Comparison of ENCODE assay signal across 16 cellular contexts in the genomic region with DNA sequence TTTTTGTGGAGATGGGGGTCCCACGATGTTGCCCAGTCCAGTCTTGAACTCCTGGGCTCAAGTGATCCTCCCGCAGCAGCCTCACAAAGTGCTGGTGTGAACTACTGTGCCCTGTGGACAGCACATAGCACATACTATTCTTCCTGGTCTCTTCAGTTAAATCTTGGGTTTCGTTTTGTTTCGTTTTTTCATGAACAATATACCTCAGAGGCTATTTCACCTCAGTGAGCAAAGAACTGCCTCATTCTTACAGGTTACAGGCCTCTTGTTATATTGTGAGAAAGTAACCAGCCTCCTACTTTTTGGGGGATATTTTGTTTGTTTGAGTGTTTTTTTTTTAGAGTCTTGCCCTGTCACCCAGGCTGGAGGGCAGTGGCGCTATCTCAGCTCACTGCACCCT. TPM values are rescaled to one million over a fixed set of nuclear protein-coding genes. Genes with fewer than 3 reads are reported as not detected.
DNase-seq lines count a peak whose midpoint lies in the region; ATAC-seq and TF ChIP-seq lines count a peak whose summit lies in the region.
"Had no signal": no experiment of that assay in that cellular context is flagged by ENCODE, and none has a peak within 500 bp of the region (broad histone marks: within the 10 kb centered on the region; RNA-seq: fewer than 3 reads in every experiment).

No MANE protein-coding gene starts in this region.

- H3K27ac ChIP-seq in DOHH2 (ENCODE audit: low read depth, low read length): peak overlapping the region; percentile 24
- peak overlapping the region in 2 of 4 donors; percentile 31 to 40 for H3K27ac ChIP-seq in esophagus muscularis mucosa (replicated peaks in 1 of 4)
- H3K27ac ChIP-seq: epithelial cell of prostate, parathyroid adenoma had no signal

- 86% methylated on average over 5 of the region's 5 CpGs for WGBS in esophagus muscularis mucosa

- DNase-seq in GM20000 (ENCODE audit: low spot score) (peak; percentile 83), OCI-M1 (lab: John Stamatoyannopoulos, UW) (peak; percentile 36), mesothelial cell of epicardium (ENCODE audit: low spot score in 2 of 2, unreplicated experiment in 2 of 2) (no peak), HEK293T (ENCODE audit: extremely low spot score) (no peak), esophagus muscularis mucosa (ENCODE audit: extremely low spot score) (no peak), left lobe of liver (ENCODE audit: low spot score) (no peak)
- no peak for DNase-seq in stimulated activated naive CD4-positive, alpha-beta T cell treated with Interleukin-2 at 50 U/mL for 16 hours (lab: John Stamatoyannopoulos, UW)
- DNase-seq: activated naive CD4-positive, alpha-beta T cell treated with Interleukin-2 at 50 U/mL for 16 hours; hypothalamus; Kasumi-1; NCI-H2029 treated with DMSO at 0.1 percent for 48 hours; SIG-M5; stimulated activated CD8-positive, alpha-beta memory T cell treated with anti-CD3 and anti-CD28 coated beads, Interleukin-4, amount 100 ng/mL, for 48 hours had no signal

- H3K36me3 Mint-ChIP-seq in mesothelial cell of epicardium: no peaks in the 10 kb centered on the region

- no peaks in the 10 kb centered on the region for H3K9me3 Mint-ChIP-seq in mesothelial cell of epicardium

- CTCF ChIA-PET in HEK293T (lab: Yijun Ruan, JAX): no interaction called here

- peaks cover 23% of the 10 kb centered on the region for H3K4me1 Mint-ChIP-seq in mesothelial cell of epicardium

- no peaks in the 10 kb centered on the region for H3K9me2 ChIP-seq in DOHH2 (replicated peaks; ENCODE audit: control insufficient read depth, low read length)

- no peaks in the 10 kb centered on the region for H3K79me2 ChIP-seq in DOHH2 (ENCODE audit: control insufficient read depth, low read length)
- H3K79me2 ChIP-seq: parathyroid adenoma had no signal

- no peak for TF ChIP-seq POLR2A in esophagus muscularis mucosa (IDR thresholded peaks at IDR 0.05; ENCODE audit: low read depth)

- no peak for TF ChIP-seq CTCF in DOHH2 (IDR thresholded peaks at IDR 0.05; ENCODE audit: low read depth, low read length, poor library complexity, severe bottlenecking)
- TF ChIP-seq CTCF in GM20000 (IDR thresholded peaks at IDR 0.05; ENCODE audit: extremely low read depth, missing control alignments): no peak
- TF ChIP-seq CTCF in mesothelial cell of epicardium (IDR thresholded peaks at IDR 0.05; ENCODE audit: unreplicated experiment): no peak
- no peak for TF ChIP-seq CTCF in esophagus muscularis mucosa (IDR thresholded peaks at IDR 0.05)

- no peaks in the 10 kb centered on the region for H4K20me1 ChIP-seq in DOHH2 (ENCODE audit: control insufficient read depth, insufficient read depth, low read depth, low read length)

- H3K4me2 ChIP-seq in DOHH2 (ENCODE audit: low read length): peak overlapping the region; percentile 59

- H3F3A ChIP-seq in DOHH2 (ENCODE audit: control insufficient read depth, insufficient read depth): peaks cover 7% of the 10 kb centered on the region; the same call in 1 of the 2 replicates

- H3K9me3 ChIP-seq in DOHH2 (ENCODE audit: control insufficient read depth, insufficient read depth, low read length): no peaks in the 10 kb centered on the region
- H3K9me3 ChIP-seq in esophagus muscularis mucosa: no peaks in the 10 kb centered on the region

- intact Hi-C loops in esophagus muscularis mucosa (cut with DNase I): no loop called here

- H3K4me3 Mint-ChIP-seq in mesothelial cell of epicardium: no peak overlapping the region

- peak overlapping the region; percentile 17 for H3K27ac Mint-ChIP-seq in mesothelial cell of epicardium

- peaks cover 5% of the 10 kb centered on the region for H3K27me3 Mint-ChIP-seq in mesothelial cell of epicardium (ENCODE audit: low read depth)

- no peak for TF ChIP-seq EP300 in esophagus muscularis mucosa (IDR thresholded peaks at IDR 0.05)

- POLR2A ChIA-PET in HEK293T (lab: Yijun Ruan, JAX): no interaction called here

- no peak for ATAC-seq in left lobe of liver

- no peaks in the 10 kb centered on the region for H3K27me3 ChIP-seq in DOHH2 (ENCODE audit: control insufficient read depth, low read length)
- peaks cover 0 to 38% (median 0%) of the 10 kb centered on the region in 4 donors for H3K27me3 ChIP-seq in esophagus muscularis mucosa

- H3K36me3 ChIP-seq in DOHH2 (ENCODE audit: control insufficient read depth, low read length) (no peaks in the 10 kb centered on the region), esophagus muscularis mucosa (peaks cover 0 to 6% (median 0%) of the 10 kb centered on the region in 4 donors)

- peaks cover 41% of the 10 kb centered on the region for H3K4me1 ChIP-seq in DOHH2 (ENCODE audit: control insufficient read depth, low read length)
- H3K4me1 ChIP-seq in esophagus muscularis mucosa: peaks cover 0 to 27% (median 12%) of the 10 kb centered on the region in 4 donors
- H3K4me1 ChIP-seq: parathyroid adenoma had no signal

- H3K4me3 ChIP-seq in DOHH2 (ENCODE audit: low read length): peak overlapping the region; percentile 38
- H3K4me3 ChIP-seq in esophagus muscularis mucosa: no peak overlapping the region

TF ChIP-seq in HEK293T, 16 proteins besides CTCF, POLR2A, EP300 and RAD21:
- no peak for TF ChIP-seq TARDBP (IDR thresholded peaks at IDR 0.05)
- no peak for TF ChIP-seq ARNT (IDR thresholded peaks at IDR 0.05)
- no peak for TF ChIP-seq SUZ12 (IDR thresholded peaks at IDR 0.05)
- no peak for TF ChIP-seq LEF1 (IDR thresholded peaks at IDR 0.05; ENCODE audit: borderline replicate concordance)
- TF ChIP-seq FOXA1 (IDR thresholded peaks at IDR 0.05): no peak
- no peak for TF ChIP-seq FOXM1 (IDR thresholded peaks at IDR 0.05; ENCODE audit: borderline replicate concordance)
- TF ChIP-seq HDGF (IDR thresholded peaks at IDR 0.05; ENCODE audit: borderline replicate concordance): no peak
- no peak for TF ChIP-seq BHLHE40 (IDR thresholded peaks at IDR 0.05; ENCODE audit: borderline replicate concordance)
- TF ChIP-seq ELF4 (IDR thresholded peaks at IDR 0.05): no peak
- TF ChIP-seq, protein P1, sequence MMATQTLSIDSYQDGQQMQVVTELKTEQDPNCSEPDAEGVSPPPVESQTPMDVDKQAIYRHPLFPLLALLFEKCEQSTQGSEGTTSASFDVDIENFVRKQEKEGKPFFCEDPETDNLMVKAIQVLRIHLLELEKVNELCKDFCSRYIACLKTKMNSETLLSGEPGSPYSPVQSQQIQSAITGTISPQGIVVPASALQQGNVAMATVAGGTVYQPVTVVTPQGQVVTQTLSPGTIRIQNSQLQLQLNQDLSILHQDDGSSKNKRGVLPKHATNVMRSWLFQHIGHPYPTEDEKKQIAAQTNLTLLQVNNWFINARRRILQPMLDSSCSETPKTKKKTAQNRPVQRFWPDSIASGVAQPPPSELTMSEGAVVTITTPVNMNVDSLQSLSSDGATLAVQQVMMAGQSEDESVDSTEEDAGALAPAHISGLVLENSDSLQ (IDR thresholded peaks at IDR 0.05): no peak
- no peak for TF ChIP-seq FOXK2 (IDR thresholded peaks at IDR 0.05)
- TF ChIP-seq ZNF384 (IDR thresholded peaks at IDR 0.05): no peak
- no peak for TF ChIP-seq L3MBTL2 (conservative IDR thresholded peaks at IDR 0.05)
- TF ChIP-seq NFRKB (IDR thresholded peaks at IDR 0.05): no peak
- no peak for TF ChIP-seq SP1 (IDR thresholded peaks at IDR 0.05)
- TF ChIP-seq CTBP1 (IDR thresholded peaks at IDR 0.05; ENCODE audit: borderline replicate concordance): no peak

RNA-seq across cellular contexts. Expression of gene C3, which starts 1.3 kb away (rescaled TPM):
- 23.1 to 35.3 TPM (median 24.5 TPM) in 3 replicates for total RNA-seq in mesothelial cell of epicardium
- 1,000 to 10,000 TPM in 1 of 4 donors, 100 to 1,000 TPM in 3; 393 to 1,020 (median 677) TPM for total RNA-seq in esophagus muscularis mucosa
- 11,297 TPM for total RNA-seq in left lobe of liver

RNA-seq across cellular contexts. Expression of gene GPR108, which starts 15.6 kb away (rescaled TPM):
- 51.4 to 53.6 TPM (median 52.1 TPM) in 3 replicates for total RNA-seq in mesothelial cell of epicardium
- 10 to 100 TPM; 38.2 to 61.7 (median 48.2) TPM for total RNA-seq in esophagus muscularis mucosa
- 28.8 TPM for total RNA-seq in left lobe of liver

RNA-seq across cellular contexts. Expression of gene TRIP10, which starts 17.7 kb away (rescaled TPM):
- 67.5 to 73.2 TPM (median 69.5 TPM) in 3 replicates for total RNA-seq in mesothelial cell of epicardium
- total RNA-seq in esophagus muscularis mucosa: 100 to 1,000 TPM in 3 of 4 donors, 10 to 100 TPM in 1; 85.8 to 148 (median 118) TPM
- total RNA-seq in left lobe of liver: 9.0 TPM

RNA-seq across cellular contexts. Expression of gene SH2D3A, which starts 45.5 kb away (rescaled TPM):
- total RNA-seq in mesothelial cell of epicardium (13.3 to 13.9 TPM (median 13.4 TPM) in 3 replicates), esophagus muscularis mucosa (under 1 TPM in 2 of 4 donors, not detected in 2; 0.33 to 0.34 TPM), left lobe of liver (1.1 TPM)

RNA-seq across cellular contexts. Expression of gene VAV1, which starts 50.7 kb away (rescaled TPM):
- total RNA-seq in mesothelial cell of epicardium (not detected in 3 replicates), esophagus muscularis mucosa (1 to 10 TPM; 2.9 to 8.0 (median 4.1) TPM), left lobe of liver (3.1 TPM)

Comparison
In these comparisons a context has a peak if more than half of its experiments do, and no peak if none do; other contexts are left out.
1. DNase-seq: peak in GM20000 (single experiment) and OCI-M1 (single experiment); none in mesothelial cell of epicardium (0 of 2), stimulated activated naive CD4-positive, alpha-beta T cell treated with Interleukin-2 at 50 U/mL for 16 hours (single experiment), HEK293T (single experiment), esophagus muscularis mucosa (single experiment) and left lobe of liver (single experiment).
2. RNA of gene C3, which starts 1.3 kb away (total RNA-seq): 11,297 TPM in left lobe of liver (single experiment) and 393 to 1,020 TPM in esophagus muscularis mucosa; 23.1 to 35.3 TPM in mesothelial cell of epicardium; every median in the first group is over 10 times any median in the second.